In genomic region chr2:109473616-109474318, GRCh38 we compare ENCODE assay signal across 20 cellular contexts.
DNase-seq lines count a peak whose midpoint lies in the region; ATAC-seq and TF ChIP-seq lines count a peak whose summit lies in the region.
"Had no signal": no experiment of that assay in that cellular context is flagged by ENCODE, and none has a peak within 500 bp of the region (broad histone marks: within the 10 kb centered on the region; RNA-seq: fewer than 3 reads in every experiment).

No MANE protein-coding gene starts in this region.

- H4K20me1 ChIP-seq in H9 (ENCODE audit: control insufficient read depth, insufficient read depth, insufficient read length) = no peaks in the 10 kb centered on the region

- H3K56ac ChIP-seq in H9 (ENCODE audit: insufficient read length, low read depth, low read length) = no peak overlapping the region

- H3K9me3 ChIP-seq in H9 (ENCODE audit: control insufficient read depth, low read depth, low read length) (no peaks in the 10 kb centered on the region), mesenchymal stem cell (ENCODE audit: control insufficient read depth, low read length) (no peaks in the 10 kb centered on the region)
- H3K9me3 ChIP-seq: ovary, right lobe of liver had no signal

- no peaks in the 10 kb centered on the region for H3K4me1 ChIP-seq in H9 (ENCODE audit: insufficient read depth, low read length)
- H3K4me1 ChIP-seq in mesenchymal stem cell (ENCODE audit: control insufficient read depth, insufficient read depth, low read depth, low read length) = peaks cover 50% of the 10 kb centered on the region
- H3K4me1 ChIP-seq: right lobe of liver had no signal

- H4K91ac ChIP-seq in H9 (ENCODE audit: insufficient read length, low read depth, low read length) (no peak overlapping the region), mesenchymal stem cell (ENCODE audit: low read length) (no peak overlapping the region)

- H4K8ac ChIP-seq in H9 (replicated peaks; ENCODE audit: insufficient read length, low read depth, low read length) (no peak overlapping the region), mesenchymal stem cell (ENCODE audit: low read length) (no peak overlapping the region)

- DNase-seq in COLO668 (lab: John Stamatoyannopoulos, UW; ENCODE audit: unreplicated experiment) = peak; percentile 75
- no peak for DNase-seq in H9
- DNase-seq in NCI-H69 (lab: John Stamatoyannopoulos, UW) = peak; percentile 31
- no peak for DNase-seq in mesenchymal stem cell
- DNase-seq in NCI-H226 = no peak
- DNase-seq in NOMO-1 (lab: John Stamatoyannopoulos, UW; ENCODE audit: unreplicated experiment in 2 of 2) = no peak
- DNase-seq: activated CD4-positive, alpha-beta T cell treated with anti-CD3 and anti-CD28 coated beads for 36 hours; activated naive CD8-positive, alpha-beta T cell treated with anti-CD3 and anti-CD28 coated beads, Interleukin-2, amount 10 ng/mL, durations not matched to agents 7 days and 5 days; CD4-positive, alpha-beta T cell; effector memory CD8-positive, alpha-beta T cell; kidney glomerular epithelial cell; naive B cell; NCI-H2081 treated with DMSO at 0.1 percent for 48 hours; ovary; right lobe of liver; stimulated activated CD4-positive, alpha-beta T cell treated with anti-CD3 and anti-CD28 coated beads, Interleukin-1b, Interleukin-23, amount 100 ng/mL, for 48 hours; stimulated activated naive CD4-positive, alpha-beta T cell treated with Interleukin-2 at 50 U/mL for 16 hours had no signal

- no peak for TF ChIP-seq CTCF in H9 (conservative IDR thresholded peaks at IDR 0.05)

- H3K23ac ChIP-seq in H9 (ENCODE audit: insufficient read length, low read depth, low read length) = no peak overlapping the region
- H3K23ac ChIP-seq in mesenchymal stem cell (ENCODE audit: low read length in 2 of 2) = no peak overlapping the region

- no peaks in the 10 kb centered on the region for H3K9me3 Mint-ChIP-seq in H9
- H3K9me3 Mint-ChIP-seq: activated naive CD8-positive, alpha-beta T cell treated with anti-CD3 and anti-CD28 coated beads, Interleukin-2, amount 10 ng/mL, durations not matched to agents 7 days and 5 days; activated T-helper 2 cell treated with anti-CD3 and anti-CD28 coated beads, Interferon-gamma antibody, Interleukin-2, Interleukin-4, amounts not matched to agents 10 μg/mL and 5 μg/mL and 100 μg/mL, durations not matched to agents 14 hours and 24 hours and 36 hours; CD4-positive, alpha-beta T cell; effector memory CD8-positive, alpha-beta T cell; naive B cell had no signal

- no peak overlapping the region for H3T11ph ChIP-seq in H9 (ENCODE audit: low read length)

- no peak overlapping the region for H2BK20ac ChIP-seq in H9 (ENCODE audit: low read depth, low read length, poor library complexity, severe bottlenecking)

- no peak overlapping the region for H3K27ac ChIP-seq in H9 (ENCODE audit: insufficient read length, low read depth, low read length)
- H3K27ac ChIP-seq in mesenchymal stem cell (ENCODE audit: low read length, poor library complexity, severe bottlenecking) = no peak overlapping the region
- H3K27ac ChIP-seq: ovary, right lobe of liver had no signal

- H3K4ac ChIP-seq in H9 (ENCODE audit: low read depth, low read length) (no peak overlapping the region), mesenchymal stem cell (ENCODE audit: low read depth in 1 of 2, low read length in 2 of 2) (no peak overlapping the region)

- H3K9ac ChIP-seq in H9 (ENCODE audit: extremely low read depth, insufficient read length, low read length) (no peak overlapping the region), mesenchymal stem cell (ENCODE audit: low read length) (no peak overlapping the region)

- H3K18ac ChIP-seq in H9 (ENCODE audit: insufficient read length, low read depth, low read length) = no peak overlapping the region
- H3K18ac ChIP-seq in mesenchymal stem cell (ENCODE audit: low read depth in 1 of 2, low read length in 2 of 2) = no peak overlapping the region

- peaks cover 5 to 9% of the 10 kb centered on the region in 2 experiments for H3K4me1 Mint-ChIP-seq in H9

- H4K5ac ChIP-seq in H9 (ENCODE audit: insufficient read length, low read depth, low read length) = no peak overlapping the region

- no peaks in the 10 kb centered on the region for H3K23me2 ChIP-seq in H9 (ENCODE audit: insufficient read length, low read depth, low read length, poor library complexity, severe bottlenecking)

- H3K27me3 Mint-ChIP-seq in H9 (ENCODE audit: low read depth) = peaks cover 3% of the 10 kb centered on the region
- H3K27me3 Mint-ChIP-seq: activated CD4-positive, alpha-beta T cell treated with anti-CD3 and anti-CD28 coated beads for 36 hours; activated naive CD8-positive, alpha-beta T cell treated with anti-CD3 and anti-CD28 coated beads, Interleukin-2, amount 10 ng/mL, durations not matched to agents 7 days and 5 days; CD4-positive, alpha-beta T cell had no signal

- no peak overlapping the region for H3K4me2 ChIP-seq in H9 (ENCODE audit: insufficient read depth, insufficient read length, low read length)
- no peak overlapping the region for H3K4me2 ChIP-seq in mesenchymal stem cell (ENCODE audit: low read length, poor library complexity, severe bottlenecking)

- H3K79me1 ChIP-seq in H9 (ENCODE audit: insufficient read depth, low read depth, low read length, poor library complexity, severe bottlenecking) (no peaks in the 10 kb centered on the region), mesenchymal stem cell (replicated peaks; ENCODE audit: low read length, poor library complexity, severe bottlenecking) (peaks cover 2% of the 10 kb centered on the region)

- H2BK120ac ChIP-seq in H9 (ENCODE audit: low read depth, low read length, poor library complexity, severe bottlenecking) (no peak overlapping the region), mesenchymal stem cell (ENCODE audit: low read depth, low read length) (no peak overlapping the region)

- H2BK12ac ChIP-seq in H9 (ENCODE audit: insufficient read length, low read depth, low read length) (no peak overlapping the region), mesenchymal stem cell (ENCODE audit: low read length in 2 of 2) (no peak overlapping the region)

- no peak overlapping the region for H2AFZ ChIP-seq in H9 (ENCODE audit: low read length)
- no peak overlapping the region for H2AFZ ChIP-seq in mesenchymal stem cell (ENCODE audit: low read depth, low read length)

- whole genome bisulfite sequencing in H9 (ENCODE audit: extremely low coverage, insufficient read length, low lambda C conversion rate) = no CpG with 5 or more reads among the region's 12 CpGs
- WGBS in mesenchymal stem cell = 93% methylated on average over 12 of the region's 12 CpGs

- H3K36me3 Mint-ChIP-seq in H9 (ENCODE audit: insufficient read depth in 1 of 3, low read depth in 3 of 3) = no peaks in the 10 kb centered on the region; a peak in 1 of 7 replicates
- H3K36me3 Mint-ChIP-seq: activated naive CD8-positive, alpha-beta T cell treated with anti-CD3 and anti-CD28 coated beads, Interleukin-2, amount 10 ng/mL, durations not matched to agents 7 days and 5 days had no signal

- H3K4me3 Mint-ChIP-seq in H9 = no peak overlapping the region
- H3K4me3 Mint-ChIP-seq: activated CD4-positive, alpha-beta T cell treated with anti-CD3 and anti-CD28 coated beads for 36 hours; activated naive CD8-positive, alpha-beta T cell treated with anti-CD3 and anti-CD28 coated beads, Interleukin-2, amount 10 ng/mL, durations not matched to agents 7 days and 5 days; CD4-positive, alpha-beta T cell; effector memory CD8-positive, alpha-beta T cell had no signal

- H3K4me3 ChIP-seq in mesenchymal stem cell (ENCODE audit: insufficient read depth in 1 of 2, low read depth in 1 of 2, low read length in 2 of 2) = no peak overlapping the region
- H3K4me3 ChIP-seq: ovary, right lobe of liver had no signal

- H3K27me3 ChIP-seq in H9 (ENCODE audit: insufficient read depth, low read length) = no peaks in the 10 kb centered on the region
- H3K27me3 ChIP-seq in mesenchymal stem cell (ENCODE audit: control insufficient read depth in 1 of 2, insufficient read depth in 1 of 2, low read length in 2 of 2) = no peaks in the 10 kb centered on the region
- H3K27me3 ChIP-seq: ovary, right lobe of liver had no signal

- H3K14ac ChIP-seq in H9 (ENCODE audit: insufficient read depth, low read length) (no peak overlapping the region), mesenchymal stem cell (ENCODE audit: low read length in 2 of 2) (no peak overlapping the region)

- no peaks in the 10 kb centered on the region for H3K79me2 ChIP-seq in H9 (ENCODE audit: insufficient read depth, low read length)

- ATAC-seq in HG03571 (IDR thresholded peaks at IDR 0.05; ENCODE audit: unreplicated experiment) = no peak
- no peak for ATAC-seq in GM18907 (IDR thresholded peaks at IDR 0.05; ENCODE audit: unreplicated experiment)
- ATAC-seq: activated CD4-positive, alpha-beta T cell treated with anti-CD3 and anti-CD28 coated beads for 36 hours; effector memory CD8-positive, alpha-beta T cell; right lobe of liver had no signal

- H2BK15ac ChIP-seq in H9 (ENCODE audit: low read depth, low read length) (no peak overlapping the region), mesenchymal stem cell (ENCODE audit: low read depth, poor library complexity, severe bottlenecking) (no peak overlapping the region)

- no peaks in the 10 kb centered on the region for H3K36me3 ChIP-seq in mesenchymal stem cell (ENCODE audit: control insufficient read depth in 1 of 2, insufficient read depth in 2 of 2, low read depth in 1 of 2, low read length in 2 of 2)
- H3K36me3 ChIP-seq: ovary, right lobe of liver had no signal

- peak overlapping the region in 2 of 3 experiments; percentile 4 to 14; a peak in 2 of 7 replicates for H3K27ac Mint-ChIP-seq in H9
- H3K27ac Mint-ChIP-seq: activated CD4-positive, alpha-beta T cell treated with anti-CD3 and anti-CD28 coated beads for 36 hours; activated naive CD8-positive, alpha-beta T cell treated with anti-CD3 and anti-CD28 coated beads, Interleukin-2, amount 10 ng/mL, durations not matched to agents 7 days and 5 days; activated T-helper 2 cell treated with anti-CD3 and anti-CD28 coated beads, Interferon-gamma antibody, Interleukin-2, Interleukin-4, amounts not matched to agents 10 μg/mL and 5 μg/mL and 100 μg/mL, durations not matched to agents 14 hours and 24 hours and 36 hours; CD4-positive, alpha-beta T cell; effector memory CD8-positive, alpha-beta T cell had no signal

- H2AK5ac ChIP-seq in H9 (ENCODE audit: insufficient read length, low read length) = no peak overlapping the region
- peak overlapping the region; percentile 80 for H2AK5ac ChIP-seq in mesenchymal stem cell (ENCODE audit: low read length, severe bottlenecking)

- no peak overlapping the region for H2BK5ac ChIP-seq in H9 (ENCODE audit: insufficient read length, low read length)
- no peak overlapping the region for H2BK5ac ChIP-seq in mesenchymal stem cell (ENCODE audit: low read depth, low read length, poor library complexity, severe bottlenecking)

Comparison
In these comparisons a context has a peak if more than half of its experiments do, and no peak if none do; other contexts are left out.
1. DNase-seq: peak in COLO668 (single experiment) and NCI-H69 (single experiment); none in H9 (single experiment), mesenchymal stem cell (single experiment), NCI-H226 (single experiment) and NOMO-1 (0 of 2).